Comparison of ENCODE assay signal across 1 cellular context in the genomic region with DNA sequence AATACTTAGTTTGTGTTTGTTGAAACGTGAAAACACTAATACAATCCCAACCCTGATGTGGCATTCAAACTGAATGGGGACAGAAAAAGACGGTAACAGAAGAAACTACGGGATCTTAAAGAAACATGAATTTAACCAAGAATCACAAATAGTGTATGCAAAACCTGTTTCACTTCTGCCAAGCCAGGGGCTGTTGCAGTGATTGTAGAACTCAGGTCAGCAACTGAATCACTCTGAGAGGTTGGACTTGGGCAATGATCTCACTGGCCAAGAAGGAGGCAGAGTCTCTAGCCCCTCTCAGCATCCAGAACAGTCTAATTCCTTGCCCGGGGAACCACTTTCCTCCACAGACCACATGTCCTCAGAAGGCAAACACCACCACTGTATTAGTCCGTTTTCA.
TF ChIP-seq lines count a peak whose summit lies in the region.

No MANE protein-coding gene starts in this region.

TF ChIP-seq in GM12878, 131 proteins besides CTCF, POLR2A, EP300 and RAD21 (continued from another document):
- TF ChIP-seq, protein P1, sequence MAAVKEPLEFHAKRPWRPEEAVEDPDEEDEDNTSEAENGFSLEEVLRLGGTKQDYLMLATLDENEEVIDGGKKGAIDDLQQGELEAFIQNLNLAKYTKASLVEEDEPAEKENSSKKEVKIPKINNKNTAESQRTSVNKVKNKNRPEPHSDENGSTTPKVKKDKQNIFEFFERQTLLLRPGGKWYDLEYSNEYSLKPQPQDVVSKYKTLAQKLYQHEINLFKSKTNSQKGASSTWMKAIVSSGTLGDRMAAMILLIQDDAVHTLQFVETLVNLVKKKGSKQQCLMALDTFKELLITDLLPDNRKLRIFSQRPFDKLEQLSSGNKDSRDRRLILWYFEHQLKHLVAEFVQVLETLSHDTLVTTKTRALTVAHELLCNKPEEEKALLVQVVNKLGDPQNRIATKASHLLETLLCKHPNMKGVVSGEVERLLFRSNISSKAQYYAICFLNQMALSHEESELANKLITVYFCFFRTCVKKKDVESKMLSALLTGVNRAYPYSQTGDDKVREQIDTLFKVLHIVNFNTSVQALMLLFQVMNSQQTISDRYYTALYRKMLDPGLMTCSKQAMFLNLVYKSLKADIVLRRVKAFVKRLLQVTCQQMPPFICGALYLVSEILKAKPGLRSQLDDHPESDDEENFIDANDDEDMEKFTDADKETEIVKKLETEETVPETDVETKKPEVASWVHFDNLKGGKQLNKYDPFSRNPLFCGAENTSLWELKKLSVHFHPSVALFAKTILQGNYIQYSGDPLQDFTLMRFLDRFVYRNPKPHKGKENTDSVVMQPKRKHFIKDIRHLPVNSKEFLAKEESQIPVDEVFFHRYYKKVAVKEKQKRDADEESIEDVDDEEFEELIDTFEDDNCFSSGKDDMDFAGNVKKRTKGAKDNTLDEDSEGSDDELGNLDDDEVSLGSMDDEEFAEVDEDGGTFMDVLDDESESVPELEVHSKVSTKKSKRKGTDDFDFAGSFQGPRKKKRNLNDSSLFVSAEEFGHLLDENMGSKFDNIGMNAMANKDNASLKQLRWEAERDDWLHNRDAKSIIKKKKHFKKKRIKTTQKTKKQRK (IDR thresholded peaks at IDR 0.05; ENCODE audit: low read depth, low read length) = no peak
- TF ChIP-seq JUNB (IDR thresholded peaks at IDR 0.05) = no peak
- TF ChIP-seq, protein P2, sequence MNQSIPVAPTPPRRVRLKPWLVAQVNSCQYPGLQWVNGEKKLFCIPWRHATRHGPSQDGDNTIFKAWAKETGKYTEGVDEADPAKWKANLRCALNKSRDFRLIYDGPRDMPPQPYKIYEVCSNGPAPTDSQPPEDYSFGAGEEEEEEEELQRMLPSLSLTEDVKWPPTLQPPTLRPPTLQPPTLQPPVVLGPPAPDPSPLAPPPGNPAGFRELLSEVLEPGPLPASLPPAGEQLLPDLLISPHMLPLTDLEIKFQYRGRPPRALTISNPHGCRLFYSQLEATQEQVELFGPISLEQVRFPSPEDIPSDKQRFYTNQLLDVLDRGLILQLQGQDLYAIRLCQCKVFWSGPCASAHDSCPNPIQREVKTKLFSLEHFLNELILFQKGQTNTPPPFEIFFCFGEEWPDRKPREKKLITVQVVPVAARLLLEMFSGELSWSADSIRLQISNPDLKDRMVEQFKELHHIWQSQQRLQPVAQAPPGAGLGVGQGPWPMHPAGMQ (IDR thresholded peaks at IDR 0.05; ENCODE audit: borderline replicate concordance) = no peak
- no peak for TF ChIP-seq NBN (IDR thresholded peaks at IDR 0.05)
- no peak for TF ChIP-seq MYB (IDR thresholded peaks at IDR 0.05; ENCODE audit: borderline replicate concordance, low read depth, low read length)
TF ChIP-seq in GM12878: peak in this region for 0.
